In the genomic region with DNA sequence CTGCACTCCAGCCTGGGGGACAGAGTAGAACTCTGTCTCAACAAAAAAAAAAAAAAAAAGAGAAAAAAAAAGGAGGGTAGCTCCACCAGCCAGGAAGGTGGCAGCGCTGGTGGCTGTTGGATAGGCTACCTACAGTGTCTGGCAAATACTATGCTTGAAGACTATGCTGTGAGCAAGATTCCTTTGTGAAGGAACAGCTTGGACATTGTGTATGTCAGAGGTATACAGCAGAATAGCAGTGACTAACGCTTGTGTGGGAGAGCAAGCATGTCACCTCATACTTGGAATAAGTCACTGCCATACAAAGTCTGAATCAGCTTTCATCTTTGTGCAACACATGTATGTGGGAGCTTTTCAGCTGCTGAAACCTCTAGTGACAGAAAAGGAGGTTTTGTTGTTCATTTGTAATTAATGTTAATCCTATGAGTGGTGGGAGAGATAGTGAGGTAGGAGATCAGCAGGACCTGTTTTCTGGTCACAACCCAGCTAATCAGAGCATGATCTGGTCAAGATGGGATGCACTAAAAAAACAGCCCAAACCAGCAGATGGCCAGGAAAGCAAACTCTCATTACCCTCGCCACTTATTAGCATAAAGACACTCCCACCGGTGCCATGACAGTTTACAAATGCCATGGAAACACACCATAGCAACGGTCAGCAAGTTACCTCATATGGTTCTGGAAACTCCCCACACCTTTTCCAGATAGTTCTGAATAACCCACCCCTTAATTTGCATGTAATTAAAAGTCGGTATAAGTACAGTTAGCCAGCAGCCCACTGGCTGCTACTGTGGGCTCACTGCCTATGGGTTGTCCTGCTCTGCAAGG, we compare ENCODE assay signal across 8 cellular contexts. TPM values are rescaled to one million over a fixed set of nuclear protein-coding genes. Genes with fewer than 3 reads are reported as not detected.
DNase-seq lines count a peak whose midpoint lies in the region; ATAC-seq, FAIRE-seq and TF ChIP-seq lines count a peak whose summit lies in the region.

No MANE protein-coding gene starts in this region.

- POLR2A ChIA-PET in A549 (lab: Yijun Ruan, JAX) = interaction anchor here (1.2 to 1.8 kb wide), 2 partner anchors 73 to 244 kb away, joined by 4 read pairs; partner anchors contain the start of gene ARMC5

- no peak for FAIRE-seq in A549 (lab: Jason Lieb, UNC)
- FAIRE-seq in RCC 7860 (lab: Jason Lieb, UNC) = no peak

- peaks cover 14% of the 10 kb centered on the region; the same call in 2 of the 3 replicates for H3K4me1 ChIP-seq in A549
- H3K4me1 ChIP-seq in foreskin keratinocyte = no peaks in the 10 kb centered on the region

- H3K27ac ChIP-seq in A549 (no peak overlapping the region), foreskin keratinocyte (no peak overlapping the region)

- peaks cover 21% of the 10 kb centered on the region for H3K27me3 ChIP-seq in foreskin keratinocyte

- 11% methylated on average over 6 of the region's 6 CpGs for WGBS in A549 (ENCODE audit: missing lambda C conversion rate)

- H3K9me3 ChIP-seq in A549 = no peaks in the 10 kb centered on the region

- H3K4me3 ChIP-seq in A549 = no peak overlapping the region

- CTCF ChIA-PET in A549 (lab: Yijun Ruan, JAX) = interaction anchor here (1.0 to 2.7 kb wide), 7 partner anchors 10 to 402 kb away, joined by 3 to 8 read pairs (median 3); partner anchors contain the start of genes HSD3B7 and ZNF843

- TF ChIP-seq EP300 in A549 (IDR thresholded peaks at IDR 0.05) = no peak

- peak overlapping the region; percentile 35 for H3K4me2 ChIP-seq in A549

- ATAC-seq in A549 (peak; percentile 80 to 90), GM18907 (IDR thresholded peaks at IDR 0.05; ENCODE audit: unreplicated experiment) (peak; percentile 50), foreskin keratinocyte (peak; percentile 76), HG03135 (IDR thresholded peaks at IDR 0.05; ENCODE audit: unreplicated experiment) (no peak), HG03045 (IDR thresholded peaks at IDR 0.05; ENCODE audit: unreplicated experiment) (no peak)

- TF ChIP-seq RAD21 in A549 (conservative IDR thresholded peaks at IDR 0.05 in 1 of 2, IDR thresholded peaks at IDR 0.05 in 1 of 2) = no peak

- TF ChIP-seq CTCF in A549 (IDR thresholded peaks at IDR 0.05) (no peak), foreskin keratinocyte (conservative IDR thresholded peaks at IDR 0.05) (no peak)

- no peak for TF ChIP-seq POLR2A in A549 (IDR thresholded peaks at IDR 0.05; ENCODE audit: low read length)

- DNase-seq in A549 (ENCODE audit: low read depth in 1 of 2, low spot score in 1 of 2) (peak; percentile 37 to 49), RCC 7860 (ENCODE audit: low spot score) (peak; percentile 74), foreskin keratinocyte (peak; percentile 44 to 63), NCI-H82 treated with DMSO at 0.1 percent for 48 hours (lab: John Stamatoyannopoulos, UW; ENCODE audit: unreplicated experiment) (no peak), cortex of kidney (lab: John Stamatoyannopoulos, UW) (no peak)

TF ChIP-seq in A549, 52 proteins besides CTCF, POLR2A, EP300 and RAD21:
- TF ChIP-seq MAFK (IDR thresholded peaks at IDR 0.05; ENCODE audit: partially characterized antibody) (peak; percentile 7), FOSB (CRISPR knock-in tag; IDR thresholded peaks at IDR 0.05) (no peak)

RNA-seq across cellular contexts. Expression of gene ITGAD, which starts 6.8 kb away (rescaled TPM):
- polyA plus RNA-seq in A549 (2011; rRNA removed) = not detected in 2 replicates
- 0.01 TPM in 1 of 2 replicates, not detected in the other for polyA plus RNA-seq in A549 (2012; cell fraction: cytosol; rRNA removed)
- not detected in 2 replicates for polyA plus RNA-seq in A549 (2012; cell fraction: nucleus; rRNA removed)
- not detected in 3 replicates for polyA plus RNA-seq in A549 (2017; fragmentation: RNase III; extraction: RNeasy Plus Mini Kit Qiagen cat#74134 plus additional on column Dnase treatment)
- polyA minus RNA-seq in A549 (2011; rRNA and poly(A)+ RNA removed) = not detected in 2 replicates
- not detected in 2 replicates for total RNA-seq in foreskin keratinocyte
- not detected in 2 replicates for polyA plus RNA-seq in foreskin keratinocyte

RNA-seq across cellular contexts. Expression of gene ITGAX, which starts 31.4 kb away (rescaled TPM):
- polyA plus RNA-seq in A549 (2011; rRNA removed) (0.87 and 1.4 TPM in 2 replicates), A549 (2017; fragmentation: RNase III; extraction: RNeasy Plus Mini Kit Qiagen cat#74134 plus additional on column Dnase treatment) (0.35 to 0.79 TPM (median 0.49 TPM) in 3 replicates), foreskin keratinocyte (not detected in 2 replicates)
- 0.36 and 0.45 TPM in 2 replicates for polyA plus RNA-seq in A549 (2012; cell fraction: cytosol; rRNA removed)
- polyA plus RNA-seq in A549 (2012; cell fraction: nucleus; rRNA removed) = 1.2 TPM in 2 replicates
- polyA minus RNA-seq in A549 (2011; rRNA and poly(A)+ RNA removed) = 1.1 and 1.3 TPM in 2 replicates
- not detected in 2 replicates for total RNA-seq in foreskin keratinocyte

RNA-seq across cellular contexts. Expression of gene COX6A2, which starts 41.8 kb away (rescaled TPM):
- polyA plus RNA-seq in A549 (2011; rRNA removed) (not detected in 2 replicates), A549 (2017; fragmentation: RNase III; extraction: RNeasy Plus Mini Kit Qiagen cat#74134 plus additional on column Dnase treatment) (not detected in 3 replicates), foreskin keratinocyte (not detected in 2 replicates)
- not detected in 2 replicates for polyA plus RNA-seq in A549 (2012; cell fraction: cytosol; rRNA removed)
- not detected in 2 replicates for polyA plus RNA-seq in A549 (2012; cell fraction: nucleus; rRNA removed)
- polyA minus RNA-seq in A549 (2011; rRNA and poly(A)+ RNA removed) = not detected in 2 replicates
- not detected in 2 replicates for total RNA-seq in foreskin keratinocyte

RNA-seq across cellular contexts. Expression of gene ZNF843, which starts 56.2 kb away (rescaled TPM):
- polyA plus RNA-seq in A549 (2011; rRNA removed) (0.17 and 0.21 TPM in 2 replicates), A549 (2017; fragmentation: RNase III; extraction: RNeasy Plus Mini Kit Qiagen cat#74134 plus additional on column Dnase treatment) (0.08 to 0.21 TPM (median 0.13 TPM) in 3 replicates), foreskin keratinocyte (0.02 and 0.03 TPM in 2 replicates)
- 0.04 and 0.08 TPM in 2 replicates for polyA plus RNA-seq in A549 (2012; cell fraction: cytosol; rRNA removed)
- polyA plus RNA-seq in A549 (2012; cell fraction: nucleus; rRNA removed) = 0.07 and 0.09 TPM in 2 replicates
- 0.08 and 0.58 TPM in 2 replicates for polyA minus RNA-seq in A549 (2011; rRNA and poly(A)+ RNA removed)
- total RNA-seq in foreskin keratinocyte = 0.03 and 0.04 TPM in 2 replicates

Comparison
In these comparisons a context has a peak if more than half of its experiments do, and no peak if none do; other contexts are left out.
1. ATAC-seq: peak in A549 (2 of 2), GM18907 (single experiment) and foreskin keratinocyte (single experiment); none in HG03135 (single experiment) and HG03045 (single experiment).
2. DNase-seq: peak in A549 (2 of 2), RCC 7860 (single experiment) and foreskin keratinocyte (2 of 2); none in NCI-H82 treated with DMSO at 0.1 percent for 48 hours (single experiment) and cortex of kidney (single experiment).